In genomic region chr1:183515002-183515689, GRCh38 we compare ENCODE assay signal across 1 cellular context.
TF ChIP-seq lines count a peak whose summit lies in the region.

No MANE protein-coding gene starts in this region.

TF ChIP-seq in GM12878, 131 proteins besides CTCF, POLR2A, EP300 and RAD21 (continued from another document):
- TF ChIP-seq REST (IDR thresholded peaks at IDR 0.05; ENCODE audit: low read depth, low read length) (no peak), POLR2AphosphoS5 (IDR thresholded peaks at IDR 0.05; ENCODE audit: low read length) (no peak), ZNF592 (IDR thresholded peaks at IDR 0.05) (no peak), PAX8 (IDR thresholded peaks at IDR 0.05) (no peak), RBBP5 (conservative IDR thresholded peaks at IDR 0.05) (no peak), TCF3 (IDR thresholded peaks at IDR 0.05; ENCODE audit: borderline replicate concordance, insufficient read depth, low read depth, low read length) (no peak), YBX1 (IDR thresholded peaks at IDR 0.05) (no peak), FOXK2 (IDR thresholded peaks at IDR 0.05) (no peak), POU2F2 (IDR thresholded peaks at IDR 0.05; ENCODE audit: borderline replicate concordance, low read depth, low read length) (no peak), IRF5 (IDR thresholded peaks at IDR 0.05; ENCODE audit: borderline replicate concordance) (no peak)
